Comparison of ENCODE assay signal across 1 cellular context in genomic region chr7:37045786-37046185, GRCh38.
TF ChIP-seq lines count a peak whose summit lies in the region.

No MANE protein-coding gene starts in this region.

TF ChIP-seq in GM12878, 131 proteins besides CTCF, POLR2A, EP300 and RAD21 (continued from another document):
- TF ChIP-seq REST (IDR thresholded peaks at IDR 0.05; ENCODE audit: low read depth, low read length): no peak
- TF ChIP-seq NFYA (IDR thresholded peaks at IDR 0.05; ENCODE audit: borderline replicate concordance, low read depth, low read length): no peak
- no peak for TF ChIP-seq CBFB (IDR thresholded peaks at IDR 0.05; ENCODE audit: low read depth)
- TF ChIP-seq CREB1 (IDR thresholded peaks at IDR 0.05; ENCODE audit: low read depth): no peak
- no peak for TF ChIP-seq ZBTB40 (IDR thresholded peaks at IDR 0.05; ENCODE audit: borderline replicate concordance)
- no peak for TF ChIP-seq PAX8 (IDR thresholded peaks at IDR 0.05)
